11 cellular contexts compared by ENCODE assay signal in the genomic region with DNA sequence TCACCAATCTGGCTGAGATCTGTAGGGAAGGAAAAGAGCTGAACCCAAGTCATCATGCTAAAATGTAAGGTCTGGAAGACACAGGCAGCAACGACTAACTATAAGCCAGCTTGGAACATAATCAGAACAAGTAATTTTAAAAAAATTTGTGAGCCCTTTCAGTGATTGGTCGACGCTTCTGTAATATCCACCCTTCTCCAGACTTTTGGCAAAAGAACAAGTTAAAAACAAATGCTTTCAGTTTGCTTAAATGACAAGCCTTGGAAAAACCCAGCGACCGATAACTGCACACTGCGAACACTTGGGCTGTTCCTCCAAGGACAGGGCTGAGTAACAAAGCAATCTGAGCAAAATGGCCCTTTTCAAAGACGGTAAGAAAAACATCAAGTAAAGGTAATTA. TPM values are rescaled to one million over a fixed set of nuclear protein-coding genes. Genes with fewer than 3 reads are reported as not detected.
DNase-seq lines count a peak whose midpoint lies in the region; ATAC-seq, FAIRE-seq and TF ChIP-seq lines count a peak whose summit lies in the region.
"Had no signal": no experiment of that assay in that cellular context is flagged by ENCODE, and none has a peak within 500 bp of the region (broad histone marks: within the 10 kb centered on the region; RNA-seq: fewer than 3 reads in every experiment).

No MANE protein-coding gene starts in this region.

- no peak for FAIRE-seq in urothelium cell line (lab: Jason Lieb, UNC)

- DNase-seq in GM04504 (ENCODE audit: low read depth) (peak; percentile 63), colonic mucosa (no peak), iris pigment epithelial cell (ENCODE audit: low read depth) (peak; percentile 73), substantia nigra (lab: John Stamatoyannopoulos, UW) (no peak), urothelium cell line (ENCODE audit: low spot score) (no peak), ascending aorta (ENCODE audit: low spot score in 2 of 2) (no peak)
- no peak for DNase-seq in activated CD4-positive, CD25-positive, alpha-beta regulatory T cell treated with anti-CD3 and anti-CD28 coated beads, Interleukin-2, amount 50 U/mL, for 72 hours
- DNase-seq: mucosa of descending colon, NCI-H446 treated with DMSO at 0.1 percent for 48 hours had no signal

- no peak overlapping the region for H3K9ac ChIP-seq in colonic mucosa (ENCODE audit: low read depth in 2 of 2, low read length in 2 of 2)

- H3K36me3 ChIP-seq in colonic mucosa (no peaks in the 10 kb centered on the region), ascending aorta (no peaks in the 10 kb centered on the region)

- TF ChIP-seq CTCF in colonic mucosa (IDR thresholded peaks at IDR 0.05) (no peak), ascending aorta (IDR thresholded peaks at IDR 0.05) (no peak)

- no peak for ATAC-seq in HG03378 (IDR thresholded peaks at IDR 0.05; ENCODE audit: unreplicated experiment)
- ATAC-seq: Panc1 had no signal

- no peak overlapping the region for H3K4me3 ChIP-seq in colonic mucosa
- no peak overlapping the region for H3K4me3 ChIP-seq in ascending aorta
- H3K4me3 ChIP-seq: mucosa of descending colon had no signal

- no peaks in the 10 kb centered on the region for H3K4me1 ChIP-seq in colonic mucosa
- H3K4me1 ChIP-seq in ascending aorta, result no peaks in the 10 kb centered on the region

- H3K9me3 ChIP-seq in colonic mucosa, result no peaks in the 10 kb centered on the region
- H3K9me3 ChIP-seq in ascending aorta, result no peaks in the 10 kb centered on the region
- H3K9me3 ChIP-seq: mucosa of descending colon had no signal

- intact Hi-C loops in colonic mucosa (cut with DNase I) (no loop called here), ascending aorta (cut with DNase I) (no loop called here)

- peak overlapping the region; percentile 6 for H3K27ac ChIP-seq in colonic mucosa
- H3K27ac ChIP-seq in substantia nigra (ENCODE audit: low read depth, low read length, poor library complexity, severe bottlenecking), result peak overlapping the region; percentile 19
- no peak overlapping the region for H3K27ac ChIP-seq in ascending aorta

- H3K27me3 ChIP-seq in colonic mucosa (no peaks in the 10 kb centered on the region), ascending aorta (no peaks in the 10 kb centered on the region)

RNA-seq across cellular contexts. Expression of gene PCSK6, which starts 49.6 kb away (rescaled TPM):
- total RNA-seq in colonic mucosa (10 to 100 TPM; 29.9 to 39.5 TPM), ascending aorta (3.9 TPM)

Comparison
In these comparisons a context has a peak if more than half of its experiments do, and no peak if none do; other contexts are left out.
1. DNase-seq: peak in GM04504 (single experiment) and iris pigment epithelial cell (single experiment); none in colonic mucosa (single experiment), substantia nigra (0 of 49), activated CD4-positive, CD25-positive, alpha-beta regulatory T cell treated with anti-CD3 and anti-CD28 coated beads, Interleukin-2, amount 50 U/mL, for 72 hours (single experiment), urothelium cell line (single experiment) and ascending aorta (0 of 2).
2. H3K27ac ChIP-seq: peak in colonic mucosa (single experiment) and substantia nigra (single experiment); none in ascending aorta (0 of 2).